ENCODE assay signal across 25 cellular contexts in genomic region chr11:66155387-66156073, GRCh38.
"Had no signal": no experiment of that assay in that cellular context is flagged by ENCODE, and none has a peak within 500 bp of the region (broad histone marks: within the 10 kb centered on the region; RNA-seq: fewer than 3 reads in every experiment).

No MANE protein-coding gene starts in this region.

- H3K4me3 Mint-ChIP-seq: activated T-cell treated with anti-CD3 and anti-CD28 coated beads, Interleukin-2, amount 50 U/mL, for 4 hours; activated T-helper 1 cell treated with anti-CD3 and anti-CD28 coated beads, Interleukin-12 subunit alpha, Interleukin-12 subunit beta, Interleukin-2, Interleukin-4 antibody, amounts not matched to agents 30 ng/mL and 10 ng/mL and 1 ng/mL, durations not matched to agents 14 hours and 24 hours and 36 hours had no signal

- DNase-seq: activated CD4-positive, alpha-beta T cell treated with anti-CD3 and anti-CD28 coated beads, Interleukin-2, amount 50 U/mL, for 1 hour; activated CD8-positive, alpha-beta memory T cell treated with anti-CD3 and anti-CD28 coated beads, Interleukin-2, amount 50 U/mL, for 4 hours; activated gamma-delta T cell treated with Interleukin-2 at 50 U/mL for 16 hours; activated naive CD4-positive, alpha-beta T cell treated with anti-CD3 and anti-CD28 coated beads, Interleukin-2, amount 50 U/mL, for 16 hours; activated T-cell treated with anti-CD3 and anti-CD28 coated beads for 4 hours; activated T-cell treated with anti-CD3 and anti-CD28 coated beads, Interleukin-2, amount 50 U/mL, for 4 hours; amniotic stem cell; aorta; brain microvascular endothelial cell; central memory CD4-positive, alpha-beta T cell; Karpas-422; KBM-7; NCI-H1105; NCI-H1417 treated with DMSO at 0.1 percent for 48 hours; NCI-H187 treated with DMSO at 0.1 percent for 48 hours; NCI-H2081; NCI-H345; NCI-H524 treated with DMSO at 0.1 percent for 48 hours; SHP77; SJCRH30; T1000; WERI-Rb-1 had no signal

- H3K27me3 ChIP-seq: brain microvascular endothelial cell, SJCRH30 had no signal

- ATAC-seq: activated T-cell treated with anti-CD3 and anti-CD28 coated beads, Interleukin-2, amount 50 U/mL, for 4 hours; Panc1 had no signal

- H3K36me3 ChIP-seq: brain microvascular endothelial cell, SJCRH30, WERI-Rb-1 had no signal

- H3K27ac ChIP-seq: brain microvascular endothelial cell, SJCRH30, SK-N-MC, WERI-Rb-1 had no signal

- H3K9me3 Mint-ChIP-seq: activated T-cell treated with anti-CD3 and anti-CD28 coated beads, Interleukin-2, amount 50 U/mL, for 4 hours; activated T-helper 1 cell treated with anti-CD3 and anti-CD28 coated beads, Interleukin-12 subunit alpha, Interleukin-12 subunit beta, Interleukin-2, Interleukin-4 antibody, amounts not matched to agents 30 ng/mL and 10 ng/mL and 1 ng/mL, durations not matched to agents 14 hours and 24 hours and 36 hours had no signal

- H3K4me3 ChIP-seq: SJCRH30, SK-N-MC had no signal

- H3K27ac Mint-ChIP-seq: activated T-helper 1 cell treated with anti-CD3 and anti-CD28 coated beads, Interleukin-12 subunit alpha, Interleukin-12 subunit beta, Interleukin-2, Interleukin-4 antibody, amounts not matched to agents 30 ng/mL and 10 ng/mL and 1 ng/mL, durations not matched to agents 14 hours and 24 hours and 36 hours had no signal
